In genomic region chr14:100842799-100843198, GRCh38 we compare ENCODE assay signal across 12 cellular contexts. TPM values are rescaled to one million over a fixed set of nuclear protein-coding genes. Genes with fewer than 3 reads are reported as not detected.
DNase-seq lines count a peak whose midpoint lies in the region; ATAC-seq and TF ChIP-seq lines count a peak whose summit lies in the region.
"Had no signal": no experiment of that assay in that cellular context is flagged by ENCODE, and none has a peak within 500 bp of the region (broad histone marks: within the 10 kb centered on the region; RNA-seq: fewer than 3 reads in every experiment).

No MANE protein-coding gene starts in this region.

- peaks cover 35% of the 10 kb centered on the region for H3K4me1 Mint-ChIP-seq in glutamatergic neuron (ENCODE audit: low read depth, unreplicated experiment)

- H3K27ac Mint-ChIP-seq in glutamatergic neuron (ENCODE audit: unreplicated experiment) = peak overlapping the region; percentile 59

- DNase-seq in H4 (ENCODE audit: low spot score) (peak; percentile 53), glutamatergic neuron (no peak), gastrocnemius medialis (no peak), NCI-H526 (lab: John Stamatoyannopoulos, UW) (no peak), T-helper 9 cell (no peak)
- DNase-seq: NK-92 treated with Interleukin-12 subunit alpha and Interleukin-12 subunit beta, amount 100 ng/mL, for 24 hours; stimulated activated naive CD8-positive, alpha-beta T cell treated with anti-CD3 and anti-CD28 coated beads, Interleukin-15, amount 100 ng/mL, for 72 hours; WERI-Rb-1 had no signal

- H3K27me3 Mint-ChIP-seq in glutamatergic neuron (ENCODE audit: unreplicated experiment) = peaks cover 4% of the 10 kb centered on the region
- H3K27me3 Mint-ChIP-seq: stimulated activated naive CD8-positive, alpha-beta T cell treated with anti-CD3 and anti-CD28 coated beads, Interleukin-15, amount 100 ng/mL, for 72 hours had no signal

- peak overlapping the region in 1 of 4 donors; percentile 41 for H3K27ac ChIP-seq in gastrocnemius medialis
- H3K27ac ChIP-seq: HL-60, WERI-Rb-1 had no signal

- no peaks in the 10 kb centered on the region for H3K4me1 ChIP-seq in gastrocnemius medialis

- TF ChIP-seq CTCF in glutamatergic neuron (IDR thresholded peaks at IDR 0.05; ENCODE audit: partially characterized antibody, unreplicated experiment) (no peak), gastrocnemius medialis (IDR thresholded peaks at IDR 0.05 in 4 of 5, conservative IDR thresholded peaks at IDR 0.05 in 1 of 5) (no peak)

- H3K4me3 ChIP-seq in gastrocnemius medialis = no peak overlapping the region

- no peaks in the 10 kb centered on the region for H3K9me3 Mint-ChIP-seq in glutamatergic neuron (ENCODE audit: unreplicated experiment)
- H3K9me3 Mint-ChIP-seq: stimulated activated naive CD8-positive, alpha-beta T cell treated with anti-CD3 and anti-CD28 coated beads, Interleukin-15, amount 100 ng/mL, for 72 hours had no signal

- H3K4me3 Mint-ChIP-seq in glutamatergic neuron (ENCODE audit: unreplicated experiment) = peak overlapping the region; percentile 44
- H3K4me3 Mint-ChIP-seq: stimulated activated naive CD8-positive, alpha-beta T cell treated with anti-CD3 and anti-CD28 coated beads, Interleukin-15, amount 100 ng/mL, for 72 hours had no signal

- H3K36me3 ChIP-seq in gastrocnemius medialis = no peaks in the 10 kb centered on the region
- H3K36me3 ChIP-seq: WERI-Rb-1 had no signal

- no peaks in the 10 kb centered on the region for H3K36me3 Mint-ChIP-seq in glutamatergic neuron (ENCODE audit: unreplicated experiment)

- no peaks in the 10 kb centered on the region for H3K27me3 ChIP-seq in gastrocnemius medialis

- in situ Hi-C loops in gastrocnemius medialis (cut with MboI; ENCODE audit: low sequenced_read_pairs in 4 of 4) = no loop called here

- intact Hi-C loops in gastrocnemius medialis (cut with DNase I; ENCODE audit: low total_unique reads) = no loop called here

- TF ChIP-seq POLR2A in gastrocnemius medialis (IDR thresholded peaks at IDR 0.05) = no peak

- ATAC-seq in SK-N-SH treated with all-trans-retinoic acid at 6 μM for 48 hours (no peak), gastrocnemius medialis (peak; percentile 49 to 70), GM19023 (IDR thresholded peaks at IDR 0.05; ENCODE audit: unreplicated experiment) (no peak), HG03432 (IDR thresholded peaks at IDR 0.05; ENCODE audit: unreplicated experiment) (no peak)
- ATAC-seq: stimulated activated naive CD8-positive, alpha-beta T cell treated with anti-CD3 and anti-CD28 coated beads, Interleukin-15, amount 100 ng/mL, for 72 hours had no signal

- H3K9me3 ChIP-seq in gastrocnemius medialis = no peaks in the 10 kb centered on the region

TF ChIP-seq in SK-N-SH treated with all-trans-retinoic acid at 6 μM for 48 hours, 23 proteins besides CTCF, POLR2A, EP300 and RAD21:
- TF ChIP-seq CSDC2 (CRISPR knock-in tag; IDR thresholded peaks at IDR 0.05) (no peak), CREB5 (CRISPR knock-in tag; IDR thresholded peaks at IDR 0.05; ENCODE audit: low read depth) (0 out of 2 replicates have a peak, but pooled peaks have one; percentile 13)

RNA-seq across cellular contexts. Expression of gene MEG3, which starts 16.9 kb away (rescaled TPM):
- not detected in 2 replicates for total RNA-seq in H4 (2014; rRNA removed; shearing (Covaris generic))
- total RNA-seq in glutamatergic neuron (ENCODE audit: unreplicated experiment) (0.22 TPM), gastrocnemius medialis (10 to 100 TPM in 1 of 4 donors, 1 to 10 TPM in 3; 2.7 to 30.7 (median 5.2) TPM)

Comparison
In these comparisons a context has a peak if more than half of its experiments do, and no peak if none do; other contexts are left out.
1. ATAC-seq: peak in gastrocnemius medialis (2 of 2); none in SK-N-SH treated with all-trans-retinoic acid at 6 μM for 48 hours (single experiment), GM19023 (single experiment) and HG03432 (single experiment).